In genomic region chr16:30428055-30428454, GRCh38 we compare ENCODE assay signal across 12 cellular contexts. TPM values are rescaled to one million over a fixed set of nuclear protein-coding genes. Genes with fewer than 3 reads are reported as not detected.
DNase-seq lines count a peak whose midpoint lies in the region; ATAC-seq and TF ChIP-seq lines count a peak whose summit lies in the region.
"Had no signal": no experiment of that assay in that cellular context is flagged by ENCODE, and none has a peak within 500 bp of the region (broad histone marks: within the 10 kb centered on the region; RNA-seq: fewer than 3 reads in every experiment).

No MANE protein-coding gene starts in this region.

- H3K36me3 ChIP-seq in lower lobe of right lung = peaks cover 23% of the 10 kb centered on the region

- no peak for DNase-seq in activated naive CD8-positive, alpha-beta T cell treated with anti-CD3 and anti-CD28 coated beads, Interleukin-2, amount 10 ng/mL, durations not matched to agents 7 days and 5 days
- no peak for DNase-seq in activated naive CD8-positive, alpha-beta T cell treated with anti-CD3 and anti-CD28 coated beads, Interleukin-2, amount 50 U/mL, for 24 hours
- DNase-seq in activated B cell treated with CpG ODN at 0.5 μM for 24 hours (no peak), NOMO-1 treated with dmso at 0.1 percent for 144 hours (lab: John Stamatoyannopoulos, UW; ENCODE audit: unreplicated experiment) (no peak), lower lobe of right lung (no peak)
- DNase-seq in stimulated activated effector memory CD8-positive, alpha-beta T cell treated with anti-CD3 and anti-CD28 coated beads, Interleukin-12 subunit alpha, Interleukin-12 subunit beta, amount 100 ng/mL, for 72 hours (ENCODE audit: low spot score in 2 of 2) = no peak
- DNase-seq: activated CD8-positive, alpha-beta memory T cell treated with anti-CD3 and anti-CD28 coated beads, Interleukin-2, amount 50 U/mL, for 4 hours; effector memory CD4-positive, alpha-beta T cell; foreskin keratinocyte; GOT3; psoas muscle had no signal

- TF ChIP-seq CTCF in activated B cell treated with CpG ODN at 0.5 μM for 24 hours (IDR thresholded peaks at IDR 0.05) (no peak), lower lobe of right lung (IDR thresholded peaks at IDR 0.05) (no peak)

- POLR2A ChIA-PET in activated naive CD8-positive, alpha-beta T cell treated with anti-CD3 and anti-CD28 coated beads, Interleukin-2, amount 10 ng/mL, durations not matched to agents 7 days and 5 days (lab: Charles Lee) = no interaction called here
- POLR2A ChIA-PET in activated B cell treated with CpG ODN at 0.5 μM for 24 hours (lab: Charles Lee) = no interaction called here

- no peaks in the 10 kb centered on the region for H3K27me3 ChIP-seq in lower lobe of right lung (ENCODE audit: low read depth)
- H3K27me3 ChIP-seq: foreskin keratinocyte had no signal

- no peak overlapping the region for H3K4me3 ChIP-seq in lower lobe of right lung

- H3K4me1 Mint-ChIP-seq in activated naive CD8-positive, alpha-beta T cell treated with anti-CD3 and anti-CD28 coated beads, Interleukin-2, amount 10 ng/mL, durations not matched to agents 7 days and 5 days = peaks cover 17% of the 10 kb centered on the region
- peaks cover 20% of the 10 kb centered on the region for H3K4me1 Mint-ChIP-seq in activated naive CD8-positive, alpha-beta T cell treated with anti-CD3 and anti-CD28 coated beads, Interleukin-2, amount 50 U/mL, for 24 hours
- peaks cover 2% of the 10 kb centered on the region for H3K4me1 Mint-ChIP-seq in activated B cell treated with CpG ODN at 0.5 μM for 24 hours
- peaks cover 7% of the 10 kb centered on the region for H3K4me1 Mint-ChIP-seq in stimulated activated effector memory CD8-positive, alpha-beta T cell treated with anti-CD3 and anti-CD28 coated beads, Interleukin-12 subunit alpha, Interleukin-12 subunit beta, amount 100 ng/mL, for 72 hours

- H3K4me3 Mint-ChIP-seq in activated naive CD8-positive, alpha-beta T cell treated with anti-CD3 and anti-CD28 coated beads, Interleukin-2, amount 10 ng/mL, durations not matched to agents 7 days and 5 days = no peak overlapping the region
- H3K4me3 Mint-ChIP-seq in activated naive CD8-positive, alpha-beta T cell treated with anti-CD3 and anti-CD28 coated beads, Interleukin-2, amount 50 U/mL, for 24 hours = no peak overlapping the region
- peak overlapping the region; percentile 29 for H3K4me3 Mint-ChIP-seq in activated B cell treated with CpG ODN at 0.5 μM for 24 hours
- no peak overlapping the region for H3K4me3 Mint-ChIP-seq in stimulated activated effector memory CD8-positive, alpha-beta T cell treated with anti-CD3 and anti-CD28 coated beads, Interleukin-12 subunit alpha, Interleukin-12 subunit beta, amount 100 ng/mL, for 72 hours

- H3K36me3 Mint-ChIP-seq in activated naive CD8-positive, alpha-beta T cell treated with anti-CD3 and anti-CD28 coated beads, Interleukin-2, amount 10 ng/mL, durations not matched to agents 7 days and 5 days = peaks cover 15% of the 10 kb centered on the region
- peaks cover 18% of the 10 kb centered on the region for H3K36me3 Mint-ChIP-seq in activated naive CD8-positive, alpha-beta T cell treated with anti-CD3 and anti-CD28 coated beads, Interleukin-2, amount 50 U/mL, for 24 hours (ENCODE audit: low read depth)
- H3K36me3 Mint-ChIP-seq in activated B cell treated with CpG ODN at 0.5 μM for 24 hours (ENCODE audit: low read depth) = peaks cover 42% of the 10 kb centered on the region
- no peaks in the 10 kb centered on the region for H3K36me3 Mint-ChIP-seq in stimulated activated effector memory CD8-positive, alpha-beta T cell treated with anti-CD3 and anti-CD28 coated beads, Interleukin-12 subunit alpha, Interleukin-12 subunit beta, amount 100 ng/mL, for 72 hours

- H3K9me3 Mint-ChIP-seq in activated naive CD8-positive, alpha-beta T cell treated with anti-CD3 and anti-CD28 coated beads, Interleukin-2, amount 10 ng/mL, durations not matched to agents 7 days and 5 days = no peaks in the 10 kb centered on the region
- no peaks in the 10 kb centered on the region for H3K9me3 Mint-ChIP-seq in activated naive CD8-positive, alpha-beta T cell treated with anti-CD3 and anti-CD28 coated beads, Interleukin-2, amount 50 U/mL, for 24 hours
- H3K9me3 Mint-ChIP-seq in activated B cell treated with CpG ODN at 0.5 μM for 24 hours = no peaks in the 10 kb centered on the region
- H3K9me3 Mint-ChIP-seq in stimulated activated effector memory CD8-positive, alpha-beta T cell treated with anti-CD3 and anti-CD28 coated beads, Interleukin-12 subunit alpha, Interleukin-12 subunit beta, amount 100 ng/mL, for 72 hours = no peaks in the 10 kb centered on the region

- H3K27ac Mint-ChIP-seq in activated naive CD8-positive, alpha-beta T cell treated with anti-CD3 and anti-CD28 coated beads, Interleukin-2, amount 10 ng/mL, durations not matched to agents 7 days and 5 days = peak overlapping the region; percentile 6
- H3K27ac Mint-ChIP-seq in activated naive CD8-positive, alpha-beta T cell treated with anti-CD3 and anti-CD28 coated beads, Interleukin-2, amount 50 U/mL, for 24 hours = no peak overlapping the region
- no peak overlapping the region for H3K27ac Mint-ChIP-seq in activated B cell treated with CpG ODN at 0.5 μM for 24 hours
- H3K27ac Mint-ChIP-seq in stimulated activated effector memory CD8-positive, alpha-beta T cell treated with anti-CD3 and anti-CD28 coated beads, Interleukin-12 subunit alpha, Interleukin-12 subunit beta, amount 100 ng/mL, for 72 hours = peak overlapping the region; percentile 78

- no peak overlapping the region for H3K27ac ChIP-seq in lower lobe of right lung
- H3K27ac ChIP-seq: foreskin keratinocyte, psoas muscle had no signal

- ATAC-seq in activated naive CD8-positive, alpha-beta T cell treated with anti-CD3 and anti-CD28 coated beads, Interleukin-2, amount 10 ng/mL, durations not matched to agents 7 days and 5 days (ENCODE audit: low read depth) = no peak
- no peak for ATAC-seq in activated naive CD8-positive, alpha-beta T cell treated with anti-CD3 and anti-CD28 coated beads, Interleukin-2, amount 50 U/mL, for 24 hours
- no peak for ATAC-seq in activated B cell treated with CpG ODN at 0.5 μM for 24 hours (ENCODE audit: low read depth)
- no peak for ATAC-seq in stimulated activated effector memory CD8-positive, alpha-beta T cell treated with anti-CD3 and anti-CD28 coated beads, Interleukin-12 subunit alpha, Interleukin-12 subunit beta, amount 100 ng/mL, for 72 hours
- ATAC-seq in lower lobe of right lung = no peak
- ATAC-seq: foreskin keratinocyte, Panc1, psoas muscle had no signal

- H3K9me3 ChIP-seq in lower lobe of right lung = no peaks in the 10 kb centered on the region
- H3K9me3 ChIP-seq: psoas muscle had no signal

- intact Hi-C loops in activated B cell treated with CpG ODN at 0.5 μM for 24 hours (cut with micrococcal nuclease) = no loop called here
- intact Hi-C loops in lower lobe of right lung (cut with DNase I) = no loop called here

- peaks cover 18% of the 10 kb centered on the region for H3K4me1 ChIP-seq in lower lobe of right lung
- H3K4me1 ChIP-seq: foreskin keratinocyte had no signal

- CTCF ChIA-PET in activated B cell treated with CpG ODN at 0.5 μM for 24 hours (lab: Charles Lee) = no interaction called here

- no peaks in the 10 kb centered on the region for H3K27me3 Mint-ChIP-seq in activated naive CD8-positive, alpha-beta T cell treated with anti-CD3 and anti-CD28 coated beads, Interleukin-2, amount 10 ng/mL, durations not matched to agents 7 days and 5 days
- H3K27me3 Mint-ChIP-seq in activated naive CD8-positive, alpha-beta T cell treated with anti-CD3 and anti-CD28 coated beads, Interleukin-2, amount 50 U/mL, for 24 hours = no peaks in the 10 kb centered on the region
- H3K27me3 Mint-ChIP-seq in activated B cell treated with CpG ODN at 0.5 μM for 24 hours = no peaks in the 10 kb centered on the region

RNA-seq across cellular contexts. Expression of gene DCTPP1, which starts 1.8 kb away (rescaled TPM):
- 10 to 100 TPM; 52.2 to 52.8 TPM for total RNA-seq in activated naive CD8-positive, alpha-beta T cell treated with anti-CD3 and anti-CD28 coated beads, Interleukin-2, amount 10 ng/mL, durations not matched to agents 7 days and 5 days
- total RNA-seq in activated B cell treated with CpG ODN at 0.5 μM for 24 hours (66.7 and 81.5 TPM in 2 replicates), lower lobe of right lung (19.1 TPM)

RNA-seq across cellular contexts. Expression of gene SEPHS2, which starts 17.6 kb away (rescaled TPM):
- 10 to 100 TPM; 59.4 to 59.8 TPM for total RNA-seq in activated naive CD8-positive, alpha-beta T cell treated with anti-CD3 and anti-CD28 coated beads, Interleukin-2, amount 10 ng/mL, durations not matched to agents 7 days and 5 days
- total RNA-seq in activated B cell treated with CpG ODN at 0.5 μM for 24 hours (79.1 and 80.0 TPM in 2 replicates), lower lobe of right lung (54.6 TPM)

RNA-seq across cellular contexts. Expression of gene ZNF771, which starts 20.6 kb away (rescaled TPM):
- 1 to 10 TPM; 4.8 to 5.6 TPM for total RNA-seq in activated naive CD8-positive, alpha-beta T cell treated with anti-CD3 and anti-CD28 coated beads, Interleukin-2, amount 10 ng/mL, durations not matched to agents 7 days and 5 days
- 4.4 and 5.2 TPM in 2 replicates for total RNA-seq in activated B cell treated with CpG ODN at 0.5 μM for 24 hours
- total RNA-seq in lower lobe of right lung = 3.8 TPM

RNA-seq across cellular contexts. Expression of gene ZNF48, which starts 32.8 kb away (rescaled TPM):
- total RNA-seq in activated naive CD8-positive, alpha-beta T cell treated with anti-CD3 and anti-CD28 coated beads, Interleukin-2, amount 10 ng/mL, durations not matched to agents 7 days and 5 days = 10 to 100 TPM; 14.4 to 15.5 TPM
- total RNA-seq in activated B cell treated with CpG ODN at 0.5 μM for 24 hours (11.7 and 13.0 TPM in 2 replicates), lower lobe of right lung (6.2 TPM)

RNA-seq across cellular contexts. Expression of gene ITGAL, which starts 44.5 kb away (rescaled TPM):
- 100 to 1,000 TPM; 662 to 664 TPM for total RNA-seq in activated naive CD8-positive, alpha-beta T cell treated with anti-CD3 and anti-CD28 coated beads, Interleukin-2, amount 10 ng/mL, durations not matched to agents 7 days and 5 days
- total RNA-seq in activated B cell treated with CpG ODN at 0.5 μM for 24 hours (216 and 240 TPM in 2 replicates), lower lobe of right lung (127 TPM)
- total RNA-seq: foreskin keratinocyte had no signal

Comparison
In these comparisons a context has a peak if more than half of its experiments do, and no peak if none do; other contexts are left out.
1. H3K27ac Mint-ChIP-seq: peak in activated naive CD8-positive, alpha-beta T cell treated with anti-CD3 and anti-CD28 coated beads, Interleukin-2, amount 10 ng/mL, durations not matched to agents 7 days and 5 days (single experiment) and stimulated activated effector memory CD8-positive, alpha-beta T cell treated with anti-CD3 and anti-CD28 coated beads, Interleukin-12 subunit alpha, Interleukin-12 subunit beta, amount 100 ng/mL, for 72 hours (single experiment); none in activated naive CD8-positive, alpha-beta T cell treated with anti-CD3 and anti-CD28 coated beads, Interleukin-2, amount 50 U/mL, for 24 hours (single experiment) and activated B cell treated with CpG ODN at 0.5 μM for 24 hours (single experiment).